23 cellular contexts compared by ENCODE assay signal in the genomic region with DNA sequence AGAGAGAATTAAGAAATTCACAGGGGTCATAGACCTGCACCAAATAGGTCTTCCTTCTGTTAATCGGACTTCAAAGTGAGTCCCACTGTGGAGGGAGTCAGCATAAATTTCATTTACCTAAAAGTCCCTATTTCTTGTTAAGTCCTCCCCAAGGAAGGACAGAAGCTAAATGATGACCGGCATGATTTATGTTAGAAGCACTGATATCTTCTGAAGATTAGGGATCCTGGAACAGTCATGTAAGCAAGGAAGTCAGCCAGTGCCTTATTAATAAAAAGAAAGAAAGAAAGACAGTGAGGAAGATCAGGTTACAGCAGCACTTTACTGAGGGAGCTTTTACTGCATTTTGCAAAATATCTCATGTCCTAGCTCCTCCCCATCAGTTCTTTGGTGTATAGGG.
"Had no signal": no experiment of that assay in that cellular context is flagged by ENCODE, and none has a peak within 500 bp of the region (broad histone marks: within the 10 kb centered on the region; RNA-seq: fewer than 3 reads in every experiment).

No MANE protein-coding gene starts in this region.

- ATAC-seq: activated T-cell treated with anti-CD3 and anti-CD28 coated beads, Interleukin-2, amount 50 U/mL, for 4 hours; naive thymus-derived CD4-positive, alpha-beta T cell; psoas muscle; stimulated activated naive CD8-positive, alpha-beta T cell treated with anti-CD3 and anti-CD28 coated beads, Interleukin-15, Interleukin-2, amounts not matched to agents 100 U/mL and 50 U/mL, for 24 hours; T-helper 17 cell; upper lobe of right lung had no signal

- H3K27me3 ChIP-seq: right atrium auricular region, thyroid gland, upper lobe of right lung had no signal

- H3K27ac ChIP-seq: left ventricle myocardium inferior, psoas muscle, right atrium auricular region, thyroid gland, upper lobe of right lung had no signal

- H3K4me3 ChIP-seq: left ventricle myocardium inferior, psoas muscle, right atrium auricular region, thyroid gland, upper lobe of right lung had no signal

- H3K4me1 ChIP-seq: left ventricle myocardium inferior, psoas muscle, right atrium auricular region, thyroid gland, upper lobe of right lung had no signal

- H3K9me3 ChIP-seq: thyroid gland, upper lobe of right lung had no signal

- DNase-seq: activated CD4-positive, alpha-beta T cell treated with anti-CD3 and anti-CD28 coated beads for 4 hours; activated CD4-positive, alpha-beta T cell treated with anti-CD3 and anti-CD28 coated beads, Interleukin-2, amount 50 U/mL, for 48 hours; activated CD4-positive, CD25-positive, alpha-beta regulatory T cell; activated CD8-positive, alpha-beta memory T cell treated with anti-CD3 and anti-CD28 coated beads, Interleukin-2, amount 50 U/mL, for 48 hours; activated naive CD4-positive, alpha-beta T cell treated with anti-CD3 and anti-CD28 coated beads for 36 hours; activated naive CD8-positive, alpha-beta T cell treated with anti-CD3 and anti-CD28 coated beads, Interleukin-2, amount 10 ng/mL, durations not matched to agents 7 days and 5 days; activated T-cell treated with anti-CD3 and anti-CD28 coated beads, Interleukin-2, amount 50 U/mL, for 4 hours; amygdala; cerebellar nuclear complex; cortex of kidney; endodermal cell; foreskin melanocyte; immature natural killer cell; kidney glomerular epithelial cell; left ventricle myocardium inferior; naive thymus-derived CD4-positive, alpha-beta T cell; psoas muscle; stimulated activated CD4-positive, alpha-beta T cell treated with anti-CD3 and anti-CD28 coated beads, Interleukin-4, amount 100 ng/mL, for 4 hours; stimulated activated naive CD8-positive, alpha-beta T cell treated with anti-CD3 and anti-CD28 coated beads, Interleukin-15, Interleukin-2, amounts not matched to agents 100 U/mL and 50 U/mL, for 24 hours; T-helper 17 cell; thyroid gland; upper lobe of right lung had no signal

- H3K36me3 ChIP-seq: left ventricle myocardium inferior, right atrium auricular region, thyroid gland, upper lobe of right lung had no signal
